In genomic region chr18:35511833-35512232, GRCh38 we compare ENCODE assay signal across 12 cellular contexts. TPM values are rescaled to one million over a fixed set of nuclear protein-coding genes. Genes with fewer than 3 reads are reported as not detected.
DNase-seq lines count a peak whose midpoint lies in the region; ATAC-seq and TF ChIP-seq lines count a peak whose summit lies in the region.
"Had no signal": no experiment of that assay in that cellular context is flagged by ENCODE, and none has a peak within 500 bp of the region (broad histone marks: within the 10 kb centered on the region; RNA-seq: fewer than 3 reads in every experiment).

No MANE protein-coding gene starts in this region.

- POLR2A ChIA-PET in PC-9 (lab: Charles Lee; ENCODE audit: unreplicated experiment) = interaction anchor here (0.6 kb wide), 1 partner anchor 939 kb away, joined by 4 read pairs; no protein-coding TSS in a partner anchor

- no peak overlapping the region for H2AFZ ChIP-seq in PC-9

- peaks cover 54% of the 10 kb centered on the region for H3F3A ChIP-seq in PC-9 (ENCODE audit: insufficient read depth, low read depth)

- no peak overlapping the region for H3K4me3 Mint-ChIP-seq in memory B cell
- H3K4me3 Mint-ChIP-seq in natural killer cell treated with Interleukin-12 subunit alpha and Interleukin-12 subunit beta and Interleukin-15 and Interleukin-18, amount 100 ng/mL, for 72 hours = no peak overlapping the region
- H3K4me3 Mint-ChIP-seq: immature natural killer cell had no signal

- H3K4me1 ChIP-seq in PC-9 (replicated peaks; ENCODE audit: insufficient read depth) = peaks cover 84% of the 10 kb centered on the region

- peaks cover 1% of the 10 kb centered on the region for H3K9me3 Mint-ChIP-seq in memory B cell
- no peaks in the 10 kb centered on the region for H3K9me3 Mint-ChIP-seq in natural killer cell treated with Interleukin-12 subunit alpha and Interleukin-12 subunit beta and Interleukin-15 and Interleukin-18, amount 100 ng/mL, for 72 hours
- H3K9me3 Mint-ChIP-seq: immature natural killer cell had no signal

- no peaks in the 10 kb centered on the region for H3K27me3 Mint-ChIP-seq in memory B cell
- no peaks in the 10 kb centered on the region for H3K27me3 Mint-ChIP-seq in natural killer cell treated with Interleukin-12 subunit alpha and Interleukin-12 subunit beta and Interleukin-15 and Interleukin-18, amount 100 ng/mL, for 72 hours

- peaks cover 8% of the 10 kb centered on the region; the same call in 1 of the 2 replicates for H3K79me2 ChIP-seq in PC-9 (ENCODE audit: low read depth)

- intact Hi-C loops in PC-9 (cut with micrococcal nuclease; ENCODE audit: unreplicated experiment) = loop anchor here (5.0 kb wide), 1 partner anchor 35 kb away; no protein-coding TSS in a partner anchor

- H3K9me2 ChIP-seq in PC-9 (ENCODE audit: insufficient read depth) = no peaks in the 10 kb centered on the region

- no peaks in the 10 kb centered on the region for H4K20me1 ChIP-seq in PC-9 (ENCODE audit: insufficient read depth)

- no peak for DNase-seq in PC-9
- DNase-seq in memory B cell (ENCODE audit: low spot score in 2 of 2) = no peak
- no peak for DNase-seq in iPS-NIHi7 (ENCODE audit: extremely low spot score)
- no peak for DNase-seq in natural killer cell treated with Interleukin-12 subunit alpha and Interleukin-12 subunit beta and Interleukin-15 and Interleukin-18, amount 100 ng/mL, for 72 hours (ENCODE audit: low spot score)
- DNase-seq: immature natural killer cell, NCI-H2107 had no signal

- H3K4me3 ChIP-seq in PC-9 = no peak overlapping the region
- H3K4me3 ChIP-seq: SK-N-MC, vagina had no signal

- no peaks in the 10 kb centered on the region for H3K27me3 ChIP-seq in PC-9 (ENCODE audit: insufficient read depth, low read depth)
- H3K27me3 ChIP-seq: vagina had no signal

- no TSS peak for BruUV-seq in PC-9 (replicated peaks; lab: Mats Ljungman, UMichigan)

- H3K27ac Mint-ChIP-seq in memory B cell = peak overlapping the region; percentile 48
- H3K27ac Mint-ChIP-seq in natural killer cell treated with Interleukin-12 subunit alpha and Interleukin-12 subunit beta and Interleukin-15 and Interleukin-18, amount 100 ng/mL, for 72 hours = no peak overlapping the region
- H3K27ac Mint-ChIP-seq: immature natural killer cell had no signal

- H3K36me3 Mint-ChIP-seq in memory B cell = no peaks in the 10 kb centered on the region
- no peaks in the 10 kb centered on the region for H3K36me3 Mint-ChIP-seq in natural killer cell treated with Interleukin-12 subunit alpha and Interleukin-12 subunit beta and Interleukin-15 and Interleukin-18, amount 100 ng/mL, for 72 hours
- H3K36me3 Mint-ChIP-seq: immature natural killer cell had no signal

- CTCF ChIA-PET in PC-9 (lab: Charles Lee) = no interaction called here

- ATAC-seq in GM18519 (IDR thresholded peaks at IDR 0.05; ENCODE audit: low FRiP score, unreplicated experiment) = peak; percentile 23
- peak; percentile 22 for ATAC-seq in HG02610 (IDR thresholded peaks at IDR 0.05; ENCODE audit: unreplicated experiment)
- no peak for ATAC-seq in memory B cell (ENCODE audit: low read depth)
- no peak for ATAC-seq in HG03135 (IDR thresholded peaks at IDR 0.05; ENCODE audit: unreplicated experiment)
- ATAC-seq in natural killer cell treated with Interleukin-12 subunit alpha and Interleukin-12 subunit beta and Interleukin-15 and Interleukin-18, amount 100 ng/mL, for 72 hours = no peak
- no peak for ATAC-seq in HG03045 (IDR thresholded peaks at IDR 0.05; ENCODE audit: unreplicated experiment)

- H3K9me3 ChIP-seq in PC-9 (ENCODE audit: insufficient read depth, low read depth) = no peaks in the 10 kb centered on the region
- H3K9me3 ChIP-seq: vagina had no signal

- H3K4me2 ChIP-seq in PC-9 = peak overlapping the region; percentile 48

- peaks cover 10% of the 10 kb centered on the region for H3K4me1 Mint-ChIP-seq in memory B cell
- peaks cover 0 to 4% of the 10 kb centered on the region in 2 donors for H3K4me1 Mint-ChIP-seq in natural killer cell treated with Interleukin-12 subunit alpha and Interleukin-12 subunit beta and Interleukin-15 and Interleukin-18, amount 100 ng/mL, for 72 hours (ENCODE audit: low read depth in 2 of 2)
- H3K4me1 Mint-ChIP-seq: immature natural killer cell had no signal

- TF ChIP-seq CTCF in PC-9 (conservative IDR thresholded peaks at IDR 0.05) = no peak

- H3K27ac ChIP-seq in PC-9 = peak overlapping the region; percentile 83; the same call in 1 of the 2 replicates
- H3K27ac ChIP-seq: SK-N-MC, vagina had no signal

- H3K36me3 ChIP-seq in PC-9 (ENCODE audit: low read depth) = no peaks in the 10 kb centered on the region
- H3K36me3 ChIP-seq: vagina had no signal

RNA-seq across cellular contexts. Expression of gene INO80C, which starts 14.1 kb away (rescaled TPM):
- total RNA-seq in PC-9 (2021) = 23.9 and 29.5 TPM in 2 replicates
- 10 to 100 TPM; 25.0 to 41.7 TPM for total RNA-seq in natural killer cell treated with Interleukin-12 subunit alpha and Interleukin-12 subunit beta and Interleukin-15 and Interleukin-18, amount 100 ng/mL, for 72 hours

Comparison
In these comparisons a context has a peak if more than half of its experiments do, and no peak if none do; other contexts are left out.
1. ATAC-seq: peak in GM18519 (single experiment) and HG02610 (single experiment); none in memory B cell (single experiment), HG03135 (single experiment), natural killer cell treated with Interleukin-12 subunit alpha and Interleukin-12 subunit beta and Interleukin-15 and Interleukin-18, amount 100 ng/mL, for 72 hours (0 of 2) and HG03045 (single experiment).